ENCODE assay signal across 10 cellular contexts in genomic region chr19:35347171-35347929, GRCh38. TPM values are rescaled to one million over a fixed set of nuclear protein-coding genes. Genes with fewer than 3 reads are reported as not detected.
A peak's percentile ranks its signal among the peaks of the same experiment; 100 is the strongest.
DNase-seq lines count a peak whose midpoint lies in the region; ATAC-seq and TF ChIP-seq lines count a peak whose summit lies in the region.
"Had no signal": no experiment of that assay in that cellular context is flagged by ENCODE, and none has a peak within 500 bp of the region (broad histone marks: within the 10 kb centered on the region; RNA-seq: fewer than 3 reads in every experiment).

TSS of gene FFAR1 (plus strand) at chr19:35347902. CDS start at chr19:35351552, 3,650 bp downstream.

- H4K8ac ChIP-seq in mesenchymal stem cell (ENCODE audit: low read length): no peak within 1 kb of the TSS

- no peaks in the 10 kb centered on the region for H3K4me1 ChIP-seq in mesenchymal stem cell (ENCODE audit: control insufficient read depth, insufficient read depth, low read depth, low read length)

- no peaks in the 10 kb centered on the region for H3K9me3 ChIP-seq in mesenchymal stem cell (ENCODE audit: control insufficient read depth, low read length)

- no peak within 1 kb of the TSS for H2BK15ac ChIP-seq in mesenchymal stem cell (ENCODE audit: low read depth, poor library complexity, severe bottlenecking)

- POLR2A ChIA-PET in activated CD4-positive, alpha-beta T cell treated with anti-CD3 and anti-CD28 coated beads, Interleukin-2, amount 10 ng/mL, durations not matched to agents 7 days and 5 days (lab: Charles Lee): no interaction called here
- POLR2A ChIA-PET in MCF 10A (lab: Yijun Ruan, JAX): no interaction called here

- no peak within 1 kb of the TSS for H3K4ac ChIP-seq in mesenchymal stem cell (ENCODE audit: low read depth in 1 of 2, low read length in 2 of 2)

- no peaks in the 10 kb centered on the region for H3K79me1 ChIP-seq in mesenchymal stem cell (replicated peaks; ENCODE audit: low read length, poor library complexity, severe bottlenecking)

- no peak within 1 kb of the TSS for H2AFZ ChIP-seq in mesenchymal stem cell (ENCODE audit: low read depth, low read length)

- peak within 1 kb of the TSS; percentile 51 for H3K27ac Mint-ChIP-seq in activated CD4-positive, alpha-beta T cell treated with anti-CD3 and anti-CD28 coated beads, Interleukin-2, amount 10 ng/mL, durations not matched to agents 7 days and 5 days
- no peak within 1 kb of the TSS for H3K27ac Mint-ChIP-seq in MCF 10A (ENCODE audit: low read depth, unreplicated experiment)

- no peak within 1 kb of the TSS for H3K27ac ChIP-seq in mesenchymal stem cell (ENCODE audit: low read length, poor library complexity, severe bottlenecking)

- intact Hi-C loops in MCF 10A (cut with micrococcal nuclease): no loop called here

- TF ChIP-seq CTCF in MCF 10A (IDR thresholded peaks at IDR 0.05; ENCODE audit: unreplicated experiment): no peak

- no peak within 1 kb of the TSS for H2BK120ac ChIP-seq in mesenchymal stem cell (ENCODE audit: low read depth, low read length)

- H3K27me3 ChIP-seq in mesenchymal stem cell (ENCODE audit: control insufficient read depth in 1 of 2, insufficient read depth in 1 of 2, low read length in 2 of 2): peaks cover 6 to 65% of the 10 kb centered on the region in 2 experiments

- H3K27me3 Mint-ChIP-seq in activated CD4-positive, alpha-beta T cell treated with anti-CD3 and anti-CD28 coated beads, Interleukin-2, amount 10 ng/mL, durations not matched to agents 7 days and 5 days: peaks cover 3% of the 10 kb centered on the region
- H3K27me3 Mint-ChIP-seq in MCF 10A (ENCODE audit: insufficient read depth, unreplicated experiment): peaks cover 33% of the 10 kb centered on the region

- no peak within 1 kb of the TSS for H3K14ac ChIP-seq in mesenchymal stem cell (ENCODE audit: low read length in 2 of 2)

- H2BK5ac ChIP-seq in mesenchymal stem cell (ENCODE audit: low read depth, low read length, poor library complexity, severe bottlenecking): no peak within 1 kb of the TSS

- no peaks in the 10 kb centered on the region for H3K36me3 Mint-ChIP-seq in activated CD4-positive, alpha-beta T cell treated with anti-CD3 and anti-CD28 coated beads, Interleukin-2, amount 10 ng/mL, durations not matched to agents 7 days and 5 days (ENCODE audit: low read depth)
- no peaks in the 10 kb centered on the region for H3K36me3 Mint-ChIP-seq in MCF 10A (ENCODE audit: insufficient read depth, unreplicated experiment)

- no peak within 1 kb of the TSS for H3K18ac ChIP-seq in mesenchymal stem cell (ENCODE audit: low read depth in 1 of 2, low read length in 2 of 2)

- H2BK12ac ChIP-seq in mesenchymal stem cell (ENCODE audit: low read length in 2 of 2): no peak within 1 kb of the TSS

- H3K4me3 ChIP-seq in mesenchymal stem cell (ENCODE audit: insufficient read depth in 1 of 2, low read depth in 1 of 2, low read length in 2 of 2): no peak within 1 kb of the TSS

- peak; percentile 54 for ATAC-seq in HG03159 (IDR thresholded peaks at IDR 0.05; ENCODE audit: unreplicated experiment)

- H3K4me3 Mint-ChIP-seq in activated CD4-positive, alpha-beta T cell treated with anti-CD3 and anti-CD28 coated beads, Interleukin-2, amount 10 ng/mL, durations not matched to agents 7 days and 5 days: peak within 1 kb of the TSS; percentile 40
- no peak within 1 kb of the TSS for H3K4me3 Mint-ChIP-seq in MCF 10A (ENCODE audit: unreplicated experiment)

- BruUV-seq in MCF 10A (replicated peaks; lab: Mats Ljungman, UMichigan): no TSS peak

- H3K9me3 Mint-ChIP-seq in activated CD4-positive, alpha-beta T cell treated with anti-CD3 and anti-CD28 coated beads, Interleukin-2, amount 10 ng/mL, durations not matched to agents 7 days and 5 days: no peaks in the 10 kb centered on the region
- no peaks in the 10 kb centered on the region for H3K9me3 Mint-ChIP-seq in MCF 10A (ENCODE audit: unreplicated experiment)

- no peak within 1 kb of the TSS for H3K23ac ChIP-seq in mesenchymal stem cell (ENCODE audit: low read length in 2 of 2)

- 82% methylated on average over 18 of the region's 18 CpGs for WGBS in mesenchymal stem cell

- H3K4me2 ChIP-seq in mesenchymal stem cell (ENCODE audit: low read length, poor library complexity, severe bottlenecking): no peak within 1 kb of the TSS

- no peak within 1 kb of the TSS for H3K9ac ChIP-seq in mesenchymal stem cell (ENCODE audit: low read length)

- peaks cover 37% of the 10 kb centered on the region for H3K4me1 Mint-ChIP-seq in activated CD4-positive, alpha-beta T cell treated with anti-CD3 and anti-CD28 coated beads, Interleukin-2, amount 10 ng/mL, durations not matched to agents 7 days and 5 days
- H3K4me1 Mint-ChIP-seq in MCF 10A (ENCODE audit: insufficient read depth, unreplicated experiment): no peaks in the 10 kb centered on the region

- peak within 1 kb of the TSS; percentile 71 for H4K91ac ChIP-seq in mesenchymal stem cell (ENCODE audit: low read length)

- H2AK5ac ChIP-seq in mesenchymal stem cell (ENCODE audit: low read length, severe bottlenecking): no peak within 1 kb of the TSS

- peak; percentile 73 for DNase-seq in activated effector memory CD4-positive, alpha-beta T cell treated with anti-CD3 and anti-CD28 coated beads, Interleukin-2, amount 50 U/mL, for 16 hours
- no peak for DNase-seq in activated effector memory CD4-positive, alpha-beta T cell treated with Interleukin-2 at 50 U/mL for 16 hours
- peak; percentile 51 for DNase-seq in activated CD4-positive, alpha-beta T cell treated with anti-CD3 and anti-CD28 coated beads, Interleukin-2, amount 10 ng/mL, durations not matched to agents 7 days and 5 days
- DNase-seq in mesenchymal stem cell: no peak
- no peak for DNase-seq in MCF 10A (ENCODE audit: unreplicated experiment)
- DNase-seq in NCI-H1417 treated with DMSO at 0.1 percent for 48 hours (lab: John Stamatoyannopoulos, UW): no peak
- no peak for DNase-seq in NCI-H748 (lab: John Stamatoyannopoulos, UW; ENCODE audit: unreplicated experiment)

- CTCF ChIA-PET in activated CD4-positive, alpha-beta T cell treated with anti-CD3 and anti-CD28 coated beads, Interleukin-2, amount 10 ng/mL, durations not matched to agents 7 days and 5 days (lab: Charles Lee): interaction anchor here (1.0 to 1.6 kb wide), 6 partner anchors 14 to 249 kb away, joined by 3 to 4 read pairs (median 3); no protein-coding TSS in a partner anchor
- CTCF ChIA-PET in MCF 10A (lab: Yijun Ruan, JAX): interaction anchor here (0.9 kb wide), 1 partner anchor 148 kb away, joined by 3 read pairs; no protein-coding TSS in a partner anchor

- no peaks in the 10 kb centered on the region for H3K36me3 ChIP-seq in mesenchymal stem cell (ENCODE audit: control insufficient read depth in 1 of 2, insufficient read depth in 2 of 2, low read depth in 1 of 2, low read length in 2 of 2)

RNA-seq across cellular contexts. Expression of gene FFAR1, which starts in this region (rescaled TPM):
- not detected for total RNA-seq in activated CD4-positive, alpha-beta T cell treated with anti-CD3 and anti-CD28 coated beads, Interleukin-2, amount 10 ng/mL, durations not matched to agents 7 days and 5 days
- polyA plus RNA-seq in mesenchymal stem cell (2013, experiment 1 of 2): not detected
- not detected for polyA plus RNA-seq in mesenchymal stem cell (2013, experiment 2 of 2)
- total RNA-seq in MCF 10A (2022): not detected in 2 replicates
- total RNA-seq: temporal lobe had no signal
- polyA plus RNA-seq: AG04450 had no signal

Comparison
In these comparisons a context has a peak if more than half of its experiments do, and no peak if none do; other contexts are left out.
1. Peak in DNase-seq in activated CD4-positive, alpha-beta T cell treated with anti-CD3 and anti-CD28 coated beads, Interleukin-2, amount 10 ng/mL, durations not matched to agents 7 days and 5 days; RNA of the gene not detected or under 1 TPM.